ENCODE assay signal across 11 cellular contexts in genomic region chr17:77880702-77881450, GRCh38.
DNase-seq lines count a peak whose midpoint lies in the region; ATAC-seq, FAIRE-seq and TF ChIP-seq lines count a peak whose summit lies in the region.
"Had no signal": no experiment of that assay in that cellular context is flagged by ENCODE, and none has a peak within 500 bp of the region (broad histone marks: within the 10 kb centered on the region; RNA-seq: fewer than 3 reads in every experiment).

No MANE protein-coding gene starts in this region.

- no peak overlapping the region for H3K4me2 ChIP-seq in HepG2 (ENCODE audit: low read depth, low read length)

- WGBS in liver: 79% methylated on average over 11 of the region's 11 CpGs
- WGBS in HepG2 (ENCODE audit: low lambda C conversion rate): 9% methylated on average over 9 of the region's 11 CpGs

- no peak for TF ChIP-seq EP300 in HepG2 (IDR thresholded peaks at IDR 0.05; ENCODE audit: low read depth in 2 of 2, low read length in 2 of 2)
- TF ChIP-seq EP300 in HepG2 (CRISPR knock-in tag; IDR thresholded peaks at IDR 0.05; ENCODE audit: borderline replicate concordance): no peak

- TF ChIP-seq POLR2A in HepG2 (IDR thresholded peaks at IDR 0.05; ENCODE audit: insufficient read depth in 1 of 2, low read depth in 2 of 2, low read length in 2 of 2): no peak
- TF ChIP-seq POLR2A in vagina (IDR thresholded peaks at IDR 0.05): no peak
- TF ChIP-seq POLR2A in GM12891 (IDR thresholded peaks at IDR 0.05; ENCODE audit: low read depth, low read length): no peak

- H3K4me3 Mint-ChIP-seq in activated T-helper 1 cell treated with anti-CD3 and anti-CD28 coated beads, Interleukin-12 subunit alpha, Interleukin-12 subunit beta, Interleukin-2, Interleukin-4 antibody, amounts not matched to agents 30 ng/mL and 10 ng/mL and 1 ng/mL, durations not matched to agents 14 hours and 24 hours and 36 hours: peak overlapping the region; percentile 64
- H3K4me3 Mint-ChIP-seq: neural crest cell had no signal

- POLR2A ChIA-PET in HepG2 (lab: Yijun Ruan, JAX): no interaction called here

- DNase-seq in HepG2 (ENCODE audit: low spot score): no peak
- DNase-seq in activated T-helper 1 cell treated with anti-CD3 and anti-CD28 coated beads, Interleukin-12 subunit alpha, Interleukin-12 subunit beta, Interleukin-2, Interleukin-4 antibody, amounts not matched to agents 30 ng/mL and 10 ng/mL and 1 ng/mL, durations not matched to agents 14 hours and 24 hours and 36 hours (ENCODE audit: low spot score): no peak
- peak; percentile 38 for DNase-seq in lower lobe of right lung
- DNase-seq in vagina (ENCODE audit: extremely low spot score in 2 of 2): no peak
- no peak for DNase-seq in GM12891 (ENCODE audit: insufficient read length, low spot score)
- no peak for DNase-seq in activated CD4-positive, alpha-beta T cell treated with anti-CD3 and anti-CD28 coated beads, Interleukin-2, amount 50 U/mL, for 48 hours
- DNase-seq in anterior cingulate cortex (lab: John Stamatoyannopoulos, UW): no peak
- DNase-seq: NCI-H524 had no signal

- peaks cover 10% of the 10 kb centered on the region for H3K36me3 Mint-ChIP-seq in activated T-helper 1 cell treated with anti-CD3 and anti-CD28 coated beads, Interleukin-12 subunit alpha, Interleukin-12 subunit beta, Interleukin-2, Interleukin-4 antibody, amounts not matched to agents 30 ng/mL and 10 ng/mL and 1 ng/mL, durations not matched to agents 14 hours and 24 hours and 36 hours (ENCODE audit: low read depth)

- ATAC-seq in HepG2 (no peak), lower lobe of right lung (peak in 1 of 2 donors; percentile 3)

- peaks cover 10% of the 10 kb centered on the region for H3K27me3 Mint-ChIP-seq in activated T-helper 1 cell treated with anti-CD3 and anti-CD28 coated beads, Interleukin-12 subunit alpha, Interleukin-12 subunit beta, Interleukin-2, Interleukin-4 antibody, amounts not matched to agents 30 ng/mL and 10 ng/mL and 1 ng/mL, durations not matched to agents 14 hours and 24 hours and 36 hours (ENCODE audit: insufficient read depth)

- TF ChIP-seq RAD21 in liver (IDR thresholded peaks at IDR 0.05): no peak
- no peak for TF ChIP-seq RAD21 in HepG2 (CRISPR knock-in tag; IDR thresholded peaks at IDR 0.05)

- no peaks in the 10 kb centered on the region; the same call in none of the 2 replicates for H4K20me1 ChIP-seq in HepG2 (ENCODE audit: insufficient read depth, low read length)

- H2AFZ ChIP-seq in HepG2 (ENCODE audit: low read length): no peak overlapping the region

- H3K4me1 Mint-ChIP-seq in activated T-helper 1 cell treated with anti-CD3 and anti-CD28 coated beads, Interleukin-12 subunit alpha, Interleukin-12 subunit beta, Interleukin-2, Interleukin-4 antibody, amounts not matched to agents 30 ng/mL and 10 ng/mL and 1 ng/mL, durations not matched to agents 14 hours and 24 hours and 36 hours (ENCODE audit: low read depth): peaks cover 46% of the 10 kb centered on the region

- no peak overlapping the region for H3K27ac Mint-ChIP-seq in activated T-helper 1 cell treated with anti-CD3 and anti-CD28 coated beads, Interleukin-12 subunit alpha, Interleukin-12 subunit beta, Interleukin-2, Interleukin-4 antibody, amounts not matched to agents 30 ng/mL and 10 ng/mL and 1 ng/mL, durations not matched to agents 14 hours and 24 hours and 36 hours

- CTCF ChIA-PET in HepG2 (lab: Yijun Ruan, JAX; ENCODE audit: low intra/inter-chr PET ratio, low total read pairs): no interaction called here

- H3K9me3 ChIP-seq in liver (ENCODE audit: control insufficient read depth in 4 of 4, low read length in 3 of 4) (peaks cover 0 to 2% (median 0%) of the 10 kb centered on the region in 4 donors), HepG2 (ENCODE audit: low read length) (peaks cover 8% of the 10 kb centered on the region), lower lobe of right lung (peaks cover 7% of the 10 kb centered on the region), vagina (peaks cover 3% of the 10 kb centered on the region)

- intact Hi-C loops in HepG2 (cut with micrococcal nuclease; ENCODE audit: unreplicated experiment): no loop called here
- intact Hi-C loops in activated T-helper 1 cell treated with anti-CD3 and anti-CD28 coated beads, Interleukin-12 subunit alpha, Interleukin-12 subunit beta, Interleukin-2, Interleukin-4 antibody, amounts not matched to agents 30 ng/mL and 10 ng/mL and 1 ng/mL, durations not matched to agents 14 hours and 24 hours and 36 hours (cut with micrococcal nuclease): loop anchor here (10.0 kb wide), 1 partner anchor 546 kb away; no protein-coding TSS in a partner anchor
- intact Hi-C loops in lower lobe of right lung (cut with DNase I): no loop called here
- intact Hi-C loops in vagina (cut with DNase I): no loop called here

- TF ChIP-seq CTCF in liver (IDR thresholded peaks at IDR 0.05; ENCODE audit: low read depth, low read length, missing input control) (no peak), HepG2 (CRISPR knock-in tag; IDR thresholded peaks at IDR 0.05) (no peak), lower lobe of right lung (IDR thresholded peaks at IDR 0.05) (no peak), vagina (IDR thresholded peaks at IDR 0.05) (no peak)

- no peak overlapping the region for H3K9ac ChIP-seq in liver (ENCODE audit: low read depth in 1 of 2, low read length in 2 of 2)
- no peak overlapping the region for H3K9ac ChIP-seq in HepG2 (ENCODE audit: insufficient read depth, low read depth, low read length)

- no peak overlapping the region for H3K4me3 ChIP-seq in liver (ENCODE audit: low read depth in 1 of 3, low read length in 3 of 3)
- no peak overlapping the region for H3K4me3 ChIP-seq in HepG2 (replicated peaks in 1 of 3; ENCODE audit: insufficient read depth in 1 of 3, low read depth in 2 of 3, low read length in 3 of 3)
- no peak overlapping the region for H3K4me3 ChIP-seq in lower lobe of right lung
- no peak overlapping the region for H3K4me3 ChIP-seq in vagina

- H3K79me2 ChIP-seq in HepG2 (ENCODE audit: insufficient read depth, low read length): no peaks in the 10 kb centered on the region

- H3K27ac ChIP-seq in liver (ENCODE audit: low read depth in 1 of 2, low read length in 2 of 2) (peak overlapping the region; percentile 38 to 47), HepG2 (ENCODE audit: extremely low read length, insufficient read depth, low read length) (no peak overlapping the region), lower lobe of right lung (peak overlapping the region; percentile 72), vagina (peak overlapping the region; percentile 32)

- no TSS peak for BruUV-seq in HepG2 (replicated peaks; lab: Mats Ljungman, UMichigan)

- H3K27me3 ChIP-seq in liver (ENCODE audit: control insufficient read depth in 4 of 4, insufficient read depth in 4 of 4, low read length in 3 of 4) (no peaks in the 10 kb centered on the region), HepG2 (ENCODE audit: control insufficient read depth in 1 of 2, insufficient read depth in 2 of 2, low read length in 2 of 2) (peaks cover 11 to 76% of the 10 kb centered on the region in 2 experiments; a peak in 4 of 5 replicates), lower lobe of right lung (ENCODE audit: low read depth) (peaks cover 11% of the 10 kb centered on the region), vagina (no peaks in the 10 kb centered on the region)

- H3K4me1 ChIP-seq in liver (ENCODE audit: control insufficient read depth in 4 of 4, insufficient read depth in 4 of 4, low read length in 3 of 4) (peaks cover 0 to 9% (median 7%) of the 10 kb centered on the region in 4 donors), HepG2 (ENCODE audit: insufficient read depth, low read length) (no peaks in the 10 kb centered on the region), lower lobe of right lung (peaks cover 32% of the 10 kb centered on the region), vagina (peaks cover 30% of the 10 kb centered on the region)

- peaks cover 6% of the 10 kb centered on the region for H3K9me3 Mint-ChIP-seq in activated T-helper 1 cell treated with anti-CD3 and anti-CD28 coated beads, Interleukin-12 subunit alpha, Interleukin-12 subunit beta, Interleukin-2, Interleukin-4 antibody, amounts not matched to agents 30 ng/mL and 10 ng/mL and 1 ng/mL, durations not matched to agents 14 hours and 24 hours and 36 hours
- H3K9me3 Mint-ChIP-seq: neural crest cell had no signal

- in situ Hi-C loops in HepG2 (cut with HindIII; ENCODE audit: extremely low pct_ligation_motif_present, low pct_unique_long_range_greater_than_20kb): no loop called here

- H3K36me3 ChIP-seq in liver (ENCODE audit: control insufficient read depth in 4 of 4, insufficient read depth in 3 of 4, low read depth in 1 of 4, low read length in 3 of 4): no peaks in the 10 kb centered on the region
- H3K36me3 ChIP-seq in HepG2 (replicated peaks in 1 of 2; ENCODE audit: control insufficient read depth in 1 of 2, insufficient read depth in 2 of 2, low read length in 2 of 2): no peaks in the 10 kb centered on the region
- no peaks in the 10 kb centered on the region for H3K36me3 ChIP-seq in lower lobe of right lung
- no peaks in the 10 kb centered on the region for H3K36me3 ChIP-seq in vagina

- FAIRE-seq in HepG2 (lab: Jason Lieb, UNC): no peak
- FAIRE-seq in GM12891 (lab: Jason Lieb, UNC): no peak
- FAIRE-seq: H54 had no signal

TF ChIP-seq in liver, 16 proteins besides CTCF, POLR2A, EP300 and RAD21 (continues in another document):
- TF ChIP-seq EGR1 (IDR thresholded peaks at IDR 0.05; ENCODE audit: low read depth in 2 of 2): no peak
- TF ChIP-seq HNF4G (IDR thresholded peaks at IDR 0.05): no peak
- TF ChIP-seq TAF1 (conservative IDR thresholded peaks at IDR 0.05): no peak

TF ChIP-seq in HepG2, 621 proteins besides CTCF, POLR2A, EP300 and RAD21 (continues in another document):
- TF ChIP-seq ZNF34 (CRISPR knock-in tag; IDR thresholded peaks at IDR 0.05; ENCODE audit: borderline replicate concordance) (no peak), ARNT2 (CRISPR knock-in tag; IDR thresholded peaks at IDR 0.05; ENCODE audit: low read depth) (no peak), ZKSCAN8 (CRISPR knock-in tag; IDR thresholded peaks at IDR 0.05; ENCODE audit: borderline replicate concordance) (no peak)

TF ChIP-seq in GM12891, 5 proteins besides CTCF, POLR2A, EP300 and RAD21:
- TF ChIP-seq POU2F2 (IDR thresholded peaks at IDR 0.05; ENCODE audit: low read depth, low read length) (no peak), PAX5 (IDR thresholded peaks at IDR 0.05; ENCODE audit: insufficient read depth, low read length, severe bottlenecking) (no peak), SPI1 (IDR thresholded peaks at IDR 0.05; ENCODE audit: low read depth, low read length) (no peak), TAF1 (IDR thresholded peaks at IDR 0.05; ENCODE audit: low read depth, low read length) (no peak), POLR2AphosphoS5 (IDR thresholded peaks at IDR 0.05; ENCODE audit: low read depth, low read length) (no peak)
